ENCODE assay signal across 8 cellular contexts in the genomic region with DNA sequence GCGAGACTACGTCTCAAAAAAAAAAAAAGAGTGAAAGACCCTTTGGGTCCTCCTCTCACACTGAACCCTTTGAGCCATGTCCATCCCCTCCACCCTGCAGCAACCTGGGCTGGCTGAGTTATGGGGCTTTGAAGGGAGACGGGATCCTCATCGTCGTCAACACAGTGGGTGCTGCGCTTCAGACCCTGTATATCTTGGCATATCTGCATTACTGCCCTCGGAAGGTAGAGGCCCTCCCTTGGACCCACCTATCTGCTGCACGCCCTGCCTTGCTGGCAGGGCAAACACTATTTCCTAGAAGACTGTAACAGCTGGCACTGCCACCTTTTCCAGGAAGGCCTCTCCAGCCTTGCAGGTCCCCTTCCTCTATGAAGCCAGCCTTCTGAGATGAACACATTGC. TPM values are rescaled to one million over a fixed set of nuclear protein-coding genes. Genes with fewer than 3 reads are reported as not detected.
DNase-seq lines count a peak whose midpoint lies in the region; ATAC-seq and TF ChIP-seq lines count a peak whose summit lies in the region.

No MANE protein-coding gene starts in this region.

- DNase-seq in HL-60 (ENCODE audit: low read depth in 1 of 2, low spot score in 1 of 2) (no peak), left lung (no peak), tibial artery (no peak)
- DNase-seq in activated naive CD8-positive, alpha-beta T cell treated with anti-CD3 and anti-CD28 coated beads, Interleukin-2, amount 50 U/mL, for 24 hours = no peak

- peak overlapping the region; percentile 99 for H3K4me3 Mint-ChIP-seq in activated naive CD8-positive, alpha-beta T cell treated with anti-CD3 and anti-CD28 coated beads, Interleukin-2, amount 50 U/mL, for 24 hours

- peak overlapping the region; percentile 100 for H3K27ac Mint-ChIP-seq in activated naive CD8-positive, alpha-beta T cell treated with anti-CD3 and anti-CD28 coated beads, Interleukin-2, amount 50 U/mL, for 24 hours

- H3K4me1 ChIP-seq in left lung (peaks cover 29 to 73% of the 10 kb centered on the region in 2 donors), tibial artery (peaks cover 0 to 42% (median 34%) of the 10 kb centered on the region in 4 donors)

- H3K27ac ChIP-seq in 22Rv1 = peak overlapping the region; percentile 99
- peak overlapping the region; percentile 82 for H3K27ac ChIP-seq in HL-60 (replicated peaks)
- peak overlapping the region; percentile 95 to 98 for H3K27ac ChIP-seq in left lung
- H3K27ac ChIP-seq in tibial artery = peak overlapping the region; percentile 93 to 97

- peaks cover 47% of the 10 kb centered on the region for H3K4me1 Mint-ChIP-seq in activated naive CD8-positive, alpha-beta T cell treated with anti-CD3 and anti-CD28 coated beads, Interleukin-2, amount 50 U/mL, for 24 hours

- H3K9me3 Mint-ChIP-seq in activated naive CD8-positive, alpha-beta T cell treated with anti-CD3 and anti-CD28 coated beads, Interleukin-2, amount 50 U/mL, for 24 hours = no peaks in the 10 kb centered on the region

- no peaks in the 10 kb centered on the region for H3K27me3 Mint-ChIP-seq in activated naive CD8-positive, alpha-beta T cell treated with anti-CD3 and anti-CD28 coated beads, Interleukin-2, amount 50 U/mL, for 24 hours

- H3K36me3 ChIP-seq in left lung = peaks cover 0 to 29% of the 10 kb centered on the region in 2 donors
- H3K36me3 ChIP-seq in tibial artery = peaks cover 0 to 29% (median 0%) of the 10 kb centered on the region in 3 donors

- TF ChIP-seq CTCF in 22Rv1 (IDR thresholded peaks at IDR 0.05) = no peak
- no peak for TF ChIP-seq CTCF in HL-60 (IDR thresholded peaks at IDR 0.05; ENCODE audit: insufficient read depth, low read length)
- TF ChIP-seq CTCF in left lung (IDR thresholded peaks at IDR 0.05) = no peak
- no peak for TF ChIP-seq CTCF in tibial artery (IDR thresholded peaks at IDR 0.05)

- peak overlapping the region; percentile 79 for H3K4me3 ChIP-seq in HL-60 (replicated peaks; ENCODE audit: insufficient read depth, low read length)
- H3K4me3 ChIP-seq in left lung = peak overlapping the region; percentile 52 to 69
- peak overlapping the region; percentile 64 to 75 for H3K4me3 ChIP-seq in tibial artery

- intact Hi-C loops in left lung (cut with DNase I) = no loop called here
- intact Hi-C loops in tibial artery (cut with DNase I; ENCODE audit: low total_unique reads) = no loop called here

- no peaks in the 10 kb centered on the region for H3K27me3 ChIP-seq in HL-60 (ENCODE audit: insufficient read depth, poor library complexity, severe bottlenecking)
- H3K27me3 ChIP-seq in left lung = no peaks in the 10 kb centered on the region
- peaks cover 0 to 2% of the 10 kb centered on the region in 2 donors for H3K27me3 ChIP-seq in tibial artery

- H3K36me3 Mint-ChIP-seq in activated naive CD8-positive, alpha-beta T cell treated with anti-CD3 and anti-CD28 coated beads, Interleukin-2, amount 50 U/mL, for 24 hours (ENCODE audit: low read depth) = peaks cover 21% of the 10 kb centered on the region

- no peaks in the 10 kb centered on the region for H3K9me3 ChIP-seq in left lung
- no peaks in the 10 kb centered on the region for H3K9me3 ChIP-seq in tibial artery

- no peak for ATAC-seq in activated naive CD8-positive, alpha-beta T cell treated with anti-CD3 and anti-CD28 coated beads, Interleukin-2, amount 50 U/mL, for 24 hours
- no peak for ATAC-seq in left lung
- ATAC-seq in HG02840 (IDR thresholded peaks at IDR 0.05; ENCODE audit: low FRiP score, unreplicated experiment) = no peak
- no peak for ATAC-seq in HG03139 (IDR thresholded peaks at IDR 0.05; ENCODE audit: unreplicated experiment)
- no peak for ATAC-seq in GM19455 (IDR thresholded peaks at IDR 0.05; ENCODE audit: unreplicated experiment)

RNA-seq across cellular contexts. Expression of a gene that starts 1.1 kb away (rescaled TPM):
- 10 to 100 TPM; 46.6 to 64.6 TPM for total RNA-seq in left lung

RNA-seq across cellular contexts. Expression of a gene that starts 3.6 kb away (rescaled TPM):
- 10 to 100 TPM; 63.1 to 91.0 TPM for total RNA-seq in left lung

RNA-seq across cellular contexts. Expression of a gene that starts 9.1 kb away (rescaled TPM):
- 100 to 1,000 TPM in 1 of 2 donors, 10 to 100 TPM in 1; 63.7 to 148 TPM for total RNA-seq in left lung

RNA-seq across cellular contexts. Expression of a gene that starts 36.4 kb away (rescaled TPM):
- 100 to 1,000 TPM; 176 to 184 TPM for total RNA-seq in left lung

RNA-seq across cellular contexts. Expression of a gene that starts 36.9 kb away (rescaled TPM):
- under 1 TPM; 0.45 to 0.73 TPM for total RNA-seq in left lung
